ENCODE assay signal across 1 cellular context in the genomic region with DNA sequence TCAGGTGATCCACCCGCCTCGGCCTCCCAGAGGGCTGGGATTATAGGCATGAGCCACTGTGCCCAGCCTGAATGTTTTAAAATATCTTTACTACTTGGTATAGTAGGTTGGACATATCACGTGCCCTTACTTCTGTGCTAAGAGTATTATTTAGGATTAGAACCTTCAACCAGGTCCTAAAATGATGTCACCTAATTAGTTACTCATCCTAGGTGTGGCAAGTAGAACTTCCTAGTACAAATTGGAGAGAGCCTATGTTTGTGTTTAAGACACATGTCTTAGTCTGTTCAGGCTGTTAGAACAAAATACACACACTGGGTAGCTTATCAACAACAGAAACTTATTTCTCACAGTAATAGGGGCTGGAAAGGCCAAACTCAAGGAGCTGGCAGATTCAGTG.
TF ChIP-seq lines count a peak whose summit lies in the region.

No MANE protein-coding gene starts in this region.

TF ChIP-seq in HepG2, 621 proteins besides CTCF, POLR2A, EP300 and RAD21:
- TF ChIP-seq, protein P1, sequence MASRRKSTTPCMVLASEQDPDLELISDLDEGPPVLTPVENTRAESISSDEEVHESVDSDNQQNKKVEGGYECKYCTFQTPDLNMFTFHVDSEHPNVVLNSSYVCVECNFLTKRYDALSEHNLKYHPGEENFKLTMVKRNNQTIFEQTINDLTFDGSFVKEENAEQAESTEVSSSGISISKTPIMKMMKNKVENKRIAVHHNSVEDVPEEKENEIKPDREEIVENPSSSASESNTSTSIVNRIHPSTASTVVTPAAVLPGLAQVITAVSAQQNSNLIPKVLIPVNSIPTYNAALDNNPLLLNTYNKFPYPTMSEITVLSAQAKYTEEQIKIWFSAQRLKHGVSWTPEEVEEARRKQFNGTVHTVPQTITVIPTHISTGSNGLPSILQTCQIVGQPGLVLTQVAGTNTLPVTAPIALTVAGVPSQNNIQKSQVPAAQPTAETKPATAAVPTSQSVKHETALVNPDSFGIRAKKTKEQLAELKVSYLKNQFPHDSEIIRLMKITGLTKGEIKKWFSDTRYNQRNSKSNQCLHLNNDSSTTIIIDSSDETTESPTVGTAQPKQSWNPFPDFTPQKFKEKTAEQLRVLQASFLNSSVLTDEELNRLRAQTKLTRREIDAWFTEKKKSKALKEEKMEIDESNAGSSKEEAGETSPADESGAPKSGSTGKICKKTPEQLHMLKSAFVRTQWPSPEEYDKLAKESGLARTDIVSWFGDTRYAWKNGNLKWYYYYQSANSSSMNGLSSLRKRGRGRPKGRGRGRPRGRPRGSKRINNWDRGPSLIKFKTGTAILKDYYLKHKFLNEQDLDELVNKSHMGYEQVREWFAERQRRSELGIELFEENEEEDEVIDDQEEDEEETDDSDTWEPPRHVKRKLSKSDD (CRISPR knock-in tag; IDR thresholded peaks at IDR 0.05; ENCODE audit: low read depth): no peak
- peak; percentile 55 for TF ChIP-seq ATF7 (IDR thresholded peaks at IDR 0.05)
- no peak for TF ChIP-seq ATF7 (CRISPR knock-in tag; IDR thresholded peaks at IDR 0.05)
